ENCODE assay signal across 27 cellular contexts in genomic region chr3:133854264-133854663, GRCh38. TPM values are rescaled to one million over a fixed set of nuclear protein-coding genes. Genes with fewer than 3 reads are reported as not detected.
"Had no signal": no experiment of that assay in that cellular context is flagged by ENCODE, and none has a peak within 500 bp of the region (broad histone marks: within the 10 kb centered on the region; RNA-seq: fewer than 3 reads in every experiment).

No MANE protein-coding gene starts in this region.

- DNase-seq: activated CD4-positive, alpha-beta T cell treated with anti-CD3 and anti-CD28 coated beads for 4 hours; activated CD8-positive, alpha-beta memory T cell treated with anti-CD3 and anti-CD28 coated beads, Interleukin-2, amount 50 U/mL, for 4 hours; activated CD8-positive, alpha-beta T cell treated with anti-CD3 and anti-CD28 coated beads for 36 hours; activated gamma-delta T cell treated with Interleukin-2 at 50 U/mL for 16 hours; activated naive CD4-positive, alpha-beta T cell treated with anti-CD3 and anti-CD28 coated beads, Interleukin-2, amount 10 ng/mL, durations not matched to agents 7 days and 5 days; activated naive CD8-positive, alpha-beta T cell treated with anti-CD3 and anti-CD28 coated beads for 36 hours; activated T-cell treated with anti-CD3 and anti-CD28 coated beads, Interleukin-2, amount 50 U/mL, for 72 hours; IMR-90; KG1; NCI-H1092 treated with DMSO at 0.1 percent for 48 hours; NCI-H1417 treated with DMSO at 0.1 percent for 48 hours; NCI-H1694; NCI-H2029; NCI-H2107; NCI-H2171 treated with DMSO at 0.1 percent for 48 hours; NCI-H345; NCI-H510A; NCI-H82; RPMI8226 had no signal

- H3K36me3 Mint-ChIP-seq: activated naive CD4-positive, alpha-beta T cell treated with anti-CD3 and anti-CD28 coated beads, Interleukin-2, amount 10 ng/mL, durations not matched to agents 7 days and 5 days; activated naive CD8-positive, alpha-beta T cell treated with anti-CD3 and anti-CD28 coated beads for 36 hours had no signal

- H3K27me3 Mint-ChIP-seq: activated CD8-positive, alpha-beta T cell treated with anti-CD3 and anti-CD28 coated beads for 36 hours; activated naive CD8-positive, alpha-beta T cell treated with anti-CD3 and anti-CD28 coated beads for 36 hours had no signal

- H3K4me3 Mint-ChIP-seq: activated CD8-positive, alpha-beta T cell treated with anti-CD3 and anti-CD28 coated beads for 36 hours; activated naive CD4-positive, alpha-beta T cell treated with anti-CD3 and anti-CD28 coated beads, Interleukin-2, amount 10 ng/mL, durations not matched to agents 7 days and 5 days; activated naive CD8-positive, alpha-beta T cell treated with anti-CD3 and anti-CD28 coated beads for 36 hours; activated T-cell treated with anti-CD3 and anti-CD28 coated beads, Interleukin-2, amount 50 U/mL, for 72 hours; T-helper 1 cell treated with Interleukin-12 subunit alpha and Interleukin-12 subunit beta and Interleukin-4 antibody, amounts not matched to agents 30 μg/mL and 1 μg/mL, for 36 hours had no signal

- H3K27ac ChIP-seq: adrenal gland, breast epithelium, SJSA1 had no signal

- H3K36me3 ChIP-seq: adrenal gland, breast epithelium, SJSA1 had no signal

- H3K9me3 Mint-ChIP-seq: activated CD8-positive, alpha-beta T cell treated with anti-CD3 and anti-CD28 coated beads for 36 hours; activated naive CD4-positive, alpha-beta T cell treated with anti-CD3 and anti-CD28 coated beads, Interleukin-2, amount 10 ng/mL, durations not matched to agents 7 days and 5 days; activated naive CD8-positive, alpha-beta T cell treated with anti-CD3 and anti-CD28 coated beads for 36 hours; activated T-cell treated with anti-CD3 and anti-CD28 coated beads, Interleukin-2, amount 50 U/mL, for 72 hours; activated T-helper 2 cell treated with anti-CD3 and anti-CD28 coated beads, Interferon-gamma antibody, Interleukin-2, Interleukin-4, amounts not matched to agents 10 μg/mL and 5 μg/mL and 100 μg/mL, durations not matched to agents 14 hours and 24 hours and 36 hours; T-helper 1 cell treated with Interleukin-12 subunit alpha and Interleukin-12 subunit beta and Interleukin-4 antibody, amounts not matched to agents 30 μg/mL and 1 μg/mL, for 36 hours had no signal

- H3K4me1 ChIP-seq: adrenal gland, breast epithelium, SJSA1 had no signal

- H3K27ac Mint-ChIP-seq: activated CD8-positive, alpha-beta T cell treated with anti-CD3 and anti-CD28 coated beads for 36 hours; activated naive CD4-positive, alpha-beta T cell treated with anti-CD3 and anti-CD28 coated beads, Interleukin-2, amount 10 ng/mL, durations not matched to agents 7 days and 5 days; activated naive CD8-positive, alpha-beta T cell treated with anti-CD3 and anti-CD28 coated beads for 36 hours; activated T-cell treated with anti-CD3 and anti-CD28 coated beads, Interleukin-2, amount 50 U/mL, for 72 hours; activated T-helper 2 cell treated with anti-CD3 and anti-CD28 coated beads, Interferon-gamma antibody, Interleukin-2, Interleukin-4, amounts not matched to agents 10 μg/mL and 5 μg/mL and 100 μg/mL, durations not matched to agents 14 hours and 24 hours and 36 hours; T-helper 1 cell treated with Interleukin-12 subunit alpha and Interleukin-12 subunit beta and Interleukin-4 antibody, amounts not matched to agents 30 μg/mL and 1 μg/mL, for 36 hours had no signal

- H3K27me3 ChIP-seq: adrenal gland, breast epithelium, SJSA1 had no signal

- ATAC-seq: activated CD4-positive, CD25-positive, alpha-beta regulatory T cell treated with anti-CD3 and anti-CD28 coated beads, Interleukin-2, amount 50 U/mL, for 24 hours; activated CD8-positive, alpha-beta T cell treated with anti-CD3 and anti-CD28 coated beads for 36 hours; activated T-cell treated with anti-CD3 and anti-CD28 coated beads, Interleukin-2, amount 50 U/mL, for 72 hours; Panc1 had no signal

- H3K9me3 ChIP-seq: adrenal gland, breast epithelium, SJSA1 had no signal

- H3K4me3 ChIP-seq: adrenal gland, breast epithelium, SJSA1 had no signal

RNA-seq across cellular contexts. Expression of gene RAB6B, which starts 41.4 kb away (rescaled TPM):
- total RNA-seq: OCI-LY7 had no signal
